Comparison of ENCODE assay signal across 1 cellular context in the genomic region with DNA sequence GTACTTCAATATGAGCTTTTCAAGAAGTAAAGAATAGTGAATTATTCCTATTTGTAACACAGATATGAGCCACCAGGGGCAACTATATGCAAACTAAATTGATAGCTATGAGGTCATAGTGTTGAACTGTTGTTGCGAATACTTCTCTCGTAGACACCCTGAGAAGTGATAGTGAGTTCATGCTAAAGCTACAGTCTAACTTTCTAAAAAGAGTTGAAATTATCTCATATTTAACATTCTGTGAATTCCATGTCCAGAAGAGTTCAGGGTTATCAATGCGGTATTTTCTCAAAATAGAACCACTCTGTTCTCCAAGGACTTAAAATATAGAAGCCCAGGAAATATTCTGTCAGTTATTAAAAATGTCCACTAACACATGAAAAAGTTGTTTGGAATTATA.
TF ChIP-seq lines count a peak whose summit lies in the region.

No MANE protein-coding gene starts in this region.

TF ChIP-seq in GM23338, 12 proteins besides CTCF, POLR2A, EP300 and RAD21 (continued from another document):
- TF ChIP-seq, protein P1, sequence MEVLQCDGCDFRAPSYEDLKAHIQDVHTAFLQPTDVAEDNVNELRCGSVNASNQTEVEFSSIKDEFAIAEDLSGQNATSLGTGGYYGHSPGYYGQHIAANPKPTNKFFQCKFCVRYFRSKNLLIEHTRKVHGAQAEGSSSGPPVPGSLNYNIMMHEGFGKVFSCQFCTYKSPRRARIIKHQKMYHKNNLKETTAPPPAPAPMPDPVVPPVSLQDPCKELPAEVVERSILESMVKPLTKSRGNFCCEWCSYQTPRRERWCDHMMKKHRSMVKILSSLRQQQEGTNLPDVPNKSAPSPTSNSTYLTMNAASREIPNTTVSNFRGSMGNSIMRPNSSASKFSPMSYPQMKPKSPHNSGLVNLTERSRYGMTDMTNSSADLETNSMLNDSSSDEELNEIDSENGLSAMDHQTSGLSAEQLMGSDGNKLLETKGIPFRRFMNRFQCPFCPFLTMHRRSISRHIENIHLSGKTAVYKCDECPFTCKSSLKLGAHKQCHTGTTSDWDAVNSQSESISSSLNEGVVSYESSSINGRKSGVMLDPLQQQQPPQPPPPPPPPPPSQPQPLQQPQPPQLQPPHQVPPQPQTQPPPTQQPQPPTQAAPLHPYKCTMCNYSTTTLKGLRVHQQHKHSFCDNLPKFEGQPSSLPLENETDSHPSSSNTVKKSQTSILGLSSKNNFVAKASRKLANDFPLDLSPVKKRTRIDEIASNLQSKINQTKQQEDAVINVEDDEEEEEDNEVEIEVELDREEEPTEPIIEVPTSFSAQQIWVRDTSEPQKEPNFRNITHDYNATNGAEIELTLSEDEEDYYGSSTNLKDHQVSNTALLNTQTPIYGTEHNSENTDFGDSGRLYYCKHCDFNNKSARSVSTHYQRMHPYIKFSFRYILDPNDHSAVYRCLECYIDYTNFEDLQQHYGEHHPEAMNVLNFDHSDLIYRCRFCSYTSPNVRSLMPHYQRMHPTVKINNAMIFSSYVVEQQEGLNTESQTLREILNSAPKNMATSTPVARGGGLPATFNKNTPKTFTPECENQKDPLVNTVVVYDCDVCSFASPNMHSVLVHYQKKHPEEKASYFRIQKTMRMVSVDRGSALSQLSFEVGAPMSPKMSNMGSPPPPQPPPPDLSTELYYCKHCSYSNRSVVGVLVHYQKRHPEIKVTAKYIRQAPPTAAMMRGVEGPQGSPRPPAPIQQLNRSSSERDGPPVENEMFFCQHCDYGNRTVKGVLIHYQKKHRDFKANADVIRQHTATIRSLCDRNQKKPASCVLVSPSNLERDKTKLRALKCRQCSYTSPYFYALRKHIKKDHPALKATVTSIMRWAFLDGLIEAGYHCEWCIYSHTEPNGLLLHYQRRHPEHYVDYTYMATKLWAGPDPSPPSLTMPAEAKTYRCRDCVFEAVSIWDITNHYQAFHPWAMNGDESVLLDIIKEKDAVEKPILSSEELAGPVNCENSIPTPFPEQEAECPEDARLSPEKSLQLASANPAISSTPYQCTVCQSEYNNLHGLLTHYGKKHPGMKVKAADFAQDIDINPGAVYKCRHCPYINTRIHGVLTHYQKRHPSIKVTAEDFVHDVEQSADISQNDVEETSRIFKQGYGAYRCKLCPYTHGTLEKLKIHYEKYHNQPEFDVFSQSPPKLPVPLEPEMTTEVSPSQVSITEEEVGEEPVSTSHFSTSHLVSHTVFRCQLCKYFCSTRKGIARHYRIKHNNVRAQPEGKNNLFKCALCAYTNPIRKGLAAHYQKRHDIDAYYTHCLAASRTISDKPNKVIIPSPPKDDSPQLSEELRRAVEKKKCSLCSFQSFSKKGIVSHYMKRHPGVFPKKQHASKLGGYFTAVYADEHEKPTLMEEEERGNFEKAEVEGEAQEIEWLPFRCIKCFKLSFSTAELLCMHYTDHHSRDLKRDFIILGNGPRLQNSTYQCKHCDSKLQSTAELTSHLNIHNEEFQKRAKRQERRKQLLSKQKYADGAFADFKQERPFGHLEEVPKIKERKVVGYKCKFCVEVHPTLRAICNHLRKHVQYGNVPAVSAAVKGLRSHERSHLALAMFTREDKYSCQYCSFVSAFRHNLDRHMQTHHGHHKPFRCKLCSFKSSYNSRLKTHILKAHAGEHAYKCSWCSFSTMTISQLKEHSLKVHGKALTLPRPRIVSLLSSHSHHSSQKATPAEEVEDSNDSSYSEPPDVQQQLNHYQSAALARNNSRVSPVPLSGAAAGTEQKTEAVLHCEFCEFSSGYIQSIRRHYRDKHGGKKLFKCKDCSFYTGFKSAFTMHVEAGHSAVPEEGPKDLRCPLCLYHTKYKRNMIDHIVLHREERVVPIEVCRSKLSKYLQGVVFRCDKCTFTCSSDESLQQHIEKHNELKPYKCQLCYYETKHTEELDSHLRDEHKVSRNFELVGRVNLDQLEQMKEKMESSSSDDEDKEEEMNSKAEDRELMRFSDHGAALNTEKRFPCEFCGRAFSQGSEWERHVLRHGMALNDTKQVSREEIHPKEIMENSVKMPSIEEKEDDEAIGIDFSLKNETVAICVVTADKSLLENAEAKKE (CRISPR knock-in tag; IDR thresholded peaks at IDR 0.05): no peak
- no peak for TF ChIP-seq STAT1 (IDR thresholded peaks at IDR 0.05; ENCODE audit: unreplicated experiment)
- no peak for TF ChIP-seq POLR2AphosphoS5 (IDR thresholded peaks at IDR 0.05; ENCODE audit: low read depth)
- no peak for TF ChIP-seq ZNF114 (CRISPR knock-in tag; IDR thresholded peaks at IDR 0.05)
- TF ChIP-seq ZNF331 (CRISPR knock-in tag; IDR thresholded peaks at IDR 0.05; ENCODE audit: low read depth): no peak
- no peak for TF ChIP-seq CREB1 (CRISPR knock-in tag; IDR thresholded peaks at IDR 0.05; ENCODE audit: low read depth)
- TF ChIP-seq, protein P2, sequence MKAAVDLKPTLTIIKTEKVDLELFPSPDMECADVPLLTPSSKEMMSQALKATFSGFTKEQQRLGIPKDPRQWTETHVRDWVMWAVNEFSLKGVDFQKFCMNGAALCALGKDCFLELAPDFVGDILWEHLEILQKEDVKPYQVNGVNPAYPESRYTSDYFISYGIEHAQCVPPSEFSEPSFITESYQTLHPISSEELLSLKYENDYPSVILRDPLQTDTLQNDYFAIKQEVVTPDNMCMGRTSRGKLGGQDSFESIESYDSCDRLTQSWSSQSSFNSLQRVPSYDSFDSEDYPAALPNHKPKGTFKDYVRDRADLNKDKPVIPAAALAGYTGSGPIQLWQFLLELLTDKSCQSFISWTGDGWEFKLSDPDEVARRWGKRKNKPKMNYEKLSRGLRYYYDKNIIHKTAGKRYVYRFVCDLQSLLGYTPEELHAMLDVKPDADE (IDR thresholded peaks at IDR 0.05): no peak
- no peak for TF ChIP-seq NANOG (IDR thresholded peaks at IDR 0.05; ENCODE audit: borderline replicate concordance)
- no peak for TF ChIP-seq EZH2 (IDR thresholded peaks at IDR 0.05; ENCODE audit: low read depth, unreplicated experiment)
- TF ChIP-seq, protein P3, sequence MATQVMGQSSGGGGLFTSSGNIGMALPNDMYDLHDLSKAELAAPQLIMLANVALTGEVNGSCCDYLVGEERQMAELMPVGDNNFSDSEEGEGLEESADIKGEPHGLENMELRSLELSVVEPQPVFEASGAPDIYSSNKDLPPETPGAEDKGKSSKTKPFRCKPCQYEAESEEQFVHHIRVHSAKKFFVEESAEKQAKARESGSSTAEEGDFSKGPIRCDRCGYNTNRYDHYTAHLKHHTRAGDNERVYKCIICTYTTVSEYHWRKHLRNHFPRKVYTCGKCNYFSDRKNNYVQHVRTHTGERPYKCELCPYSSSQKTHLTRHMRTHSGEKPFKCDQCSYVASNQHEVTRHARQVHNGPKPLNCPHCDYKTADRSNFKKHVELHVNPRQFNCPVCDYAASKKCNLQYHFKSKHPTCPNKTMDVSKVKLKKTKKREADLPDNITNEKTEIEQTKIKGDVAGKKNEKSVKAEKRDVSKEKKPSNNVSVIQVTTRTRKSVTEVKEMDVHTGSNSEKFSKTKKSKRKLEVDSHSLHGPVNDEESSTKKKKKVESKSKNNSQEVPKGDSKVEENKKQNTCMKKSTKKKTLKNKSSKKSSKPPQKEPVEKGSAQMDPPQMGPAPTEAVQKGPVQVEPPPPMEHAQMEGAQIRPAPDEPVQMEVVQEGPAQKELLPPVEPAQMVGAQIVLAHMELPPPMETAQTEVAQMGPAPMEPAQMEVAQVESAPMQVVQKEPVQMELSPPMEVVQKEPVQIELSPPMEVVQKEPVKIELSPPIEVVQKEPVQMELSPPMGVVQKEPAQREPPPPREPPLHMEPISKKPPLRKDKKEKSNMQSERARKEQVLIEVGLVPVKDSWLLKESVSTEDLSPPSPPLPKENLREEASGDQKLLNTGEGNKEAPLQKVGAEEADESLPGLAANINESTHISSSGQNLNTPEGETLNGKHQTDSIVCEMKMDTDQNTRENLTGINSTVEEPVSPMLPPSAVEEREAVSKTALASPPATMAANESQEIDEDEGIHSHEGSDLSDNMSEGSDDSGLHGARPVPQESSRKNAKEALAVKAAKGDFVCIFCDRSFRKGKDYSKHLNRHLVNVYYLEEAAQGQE (IDR thresholded peaks at IDR 0.05; ENCODE audit: unreplicated experiment): no peak
- TF ChIP-seq JUNB (IDR thresholded peaks at IDR 0.05; ENCODE audit: unreplicated experiment): no peak
